In the genomic region with DNA sequence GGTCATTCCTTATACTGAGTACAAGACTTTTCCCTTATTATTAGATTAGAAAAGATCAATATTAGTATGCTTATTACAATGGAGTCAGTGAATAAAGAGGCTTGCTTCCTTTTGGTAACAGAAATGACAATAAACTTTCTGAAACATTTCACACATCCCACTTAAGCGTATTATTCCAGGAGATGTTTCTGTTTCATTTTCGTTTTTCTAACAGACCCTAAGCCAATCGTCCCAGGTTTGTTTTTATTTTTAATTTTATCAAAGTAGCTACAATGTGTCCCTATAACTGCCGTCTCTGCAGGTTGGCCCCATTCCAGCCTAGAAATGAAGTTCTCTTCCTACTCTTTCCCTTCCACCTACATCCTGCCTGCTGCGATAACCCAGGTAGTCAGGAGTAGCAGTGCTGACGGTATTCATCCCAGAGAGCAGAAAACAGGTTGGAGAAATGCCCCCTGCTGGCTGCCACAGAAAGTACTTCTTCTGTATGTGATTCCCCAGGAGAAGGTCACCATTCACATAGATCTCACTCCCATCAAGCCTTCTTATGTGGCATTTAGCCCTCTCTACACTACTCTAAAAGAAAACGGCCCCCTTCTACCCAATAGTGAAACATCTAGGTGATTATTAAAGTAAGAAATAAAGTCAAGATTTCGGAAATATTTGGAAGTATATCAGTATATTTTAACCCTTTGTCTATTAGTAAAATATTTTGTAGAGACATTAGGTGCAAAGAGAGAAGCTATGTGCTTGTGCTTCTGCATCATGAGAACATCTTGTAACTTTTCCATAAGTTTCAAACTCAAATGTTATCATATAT, we compare ENCODE assay signal across 1 cellular context.
TF ChIP-seq lines count a peak whose summit lies in the region.

No MANE protein-coding gene starts in this region.

TF ChIP-seq in GM23338, 12 proteins besides CTCF, POLR2A, EP300 and RAD21 (continued from another document):
- TF ChIP-seq, protein P1, sequence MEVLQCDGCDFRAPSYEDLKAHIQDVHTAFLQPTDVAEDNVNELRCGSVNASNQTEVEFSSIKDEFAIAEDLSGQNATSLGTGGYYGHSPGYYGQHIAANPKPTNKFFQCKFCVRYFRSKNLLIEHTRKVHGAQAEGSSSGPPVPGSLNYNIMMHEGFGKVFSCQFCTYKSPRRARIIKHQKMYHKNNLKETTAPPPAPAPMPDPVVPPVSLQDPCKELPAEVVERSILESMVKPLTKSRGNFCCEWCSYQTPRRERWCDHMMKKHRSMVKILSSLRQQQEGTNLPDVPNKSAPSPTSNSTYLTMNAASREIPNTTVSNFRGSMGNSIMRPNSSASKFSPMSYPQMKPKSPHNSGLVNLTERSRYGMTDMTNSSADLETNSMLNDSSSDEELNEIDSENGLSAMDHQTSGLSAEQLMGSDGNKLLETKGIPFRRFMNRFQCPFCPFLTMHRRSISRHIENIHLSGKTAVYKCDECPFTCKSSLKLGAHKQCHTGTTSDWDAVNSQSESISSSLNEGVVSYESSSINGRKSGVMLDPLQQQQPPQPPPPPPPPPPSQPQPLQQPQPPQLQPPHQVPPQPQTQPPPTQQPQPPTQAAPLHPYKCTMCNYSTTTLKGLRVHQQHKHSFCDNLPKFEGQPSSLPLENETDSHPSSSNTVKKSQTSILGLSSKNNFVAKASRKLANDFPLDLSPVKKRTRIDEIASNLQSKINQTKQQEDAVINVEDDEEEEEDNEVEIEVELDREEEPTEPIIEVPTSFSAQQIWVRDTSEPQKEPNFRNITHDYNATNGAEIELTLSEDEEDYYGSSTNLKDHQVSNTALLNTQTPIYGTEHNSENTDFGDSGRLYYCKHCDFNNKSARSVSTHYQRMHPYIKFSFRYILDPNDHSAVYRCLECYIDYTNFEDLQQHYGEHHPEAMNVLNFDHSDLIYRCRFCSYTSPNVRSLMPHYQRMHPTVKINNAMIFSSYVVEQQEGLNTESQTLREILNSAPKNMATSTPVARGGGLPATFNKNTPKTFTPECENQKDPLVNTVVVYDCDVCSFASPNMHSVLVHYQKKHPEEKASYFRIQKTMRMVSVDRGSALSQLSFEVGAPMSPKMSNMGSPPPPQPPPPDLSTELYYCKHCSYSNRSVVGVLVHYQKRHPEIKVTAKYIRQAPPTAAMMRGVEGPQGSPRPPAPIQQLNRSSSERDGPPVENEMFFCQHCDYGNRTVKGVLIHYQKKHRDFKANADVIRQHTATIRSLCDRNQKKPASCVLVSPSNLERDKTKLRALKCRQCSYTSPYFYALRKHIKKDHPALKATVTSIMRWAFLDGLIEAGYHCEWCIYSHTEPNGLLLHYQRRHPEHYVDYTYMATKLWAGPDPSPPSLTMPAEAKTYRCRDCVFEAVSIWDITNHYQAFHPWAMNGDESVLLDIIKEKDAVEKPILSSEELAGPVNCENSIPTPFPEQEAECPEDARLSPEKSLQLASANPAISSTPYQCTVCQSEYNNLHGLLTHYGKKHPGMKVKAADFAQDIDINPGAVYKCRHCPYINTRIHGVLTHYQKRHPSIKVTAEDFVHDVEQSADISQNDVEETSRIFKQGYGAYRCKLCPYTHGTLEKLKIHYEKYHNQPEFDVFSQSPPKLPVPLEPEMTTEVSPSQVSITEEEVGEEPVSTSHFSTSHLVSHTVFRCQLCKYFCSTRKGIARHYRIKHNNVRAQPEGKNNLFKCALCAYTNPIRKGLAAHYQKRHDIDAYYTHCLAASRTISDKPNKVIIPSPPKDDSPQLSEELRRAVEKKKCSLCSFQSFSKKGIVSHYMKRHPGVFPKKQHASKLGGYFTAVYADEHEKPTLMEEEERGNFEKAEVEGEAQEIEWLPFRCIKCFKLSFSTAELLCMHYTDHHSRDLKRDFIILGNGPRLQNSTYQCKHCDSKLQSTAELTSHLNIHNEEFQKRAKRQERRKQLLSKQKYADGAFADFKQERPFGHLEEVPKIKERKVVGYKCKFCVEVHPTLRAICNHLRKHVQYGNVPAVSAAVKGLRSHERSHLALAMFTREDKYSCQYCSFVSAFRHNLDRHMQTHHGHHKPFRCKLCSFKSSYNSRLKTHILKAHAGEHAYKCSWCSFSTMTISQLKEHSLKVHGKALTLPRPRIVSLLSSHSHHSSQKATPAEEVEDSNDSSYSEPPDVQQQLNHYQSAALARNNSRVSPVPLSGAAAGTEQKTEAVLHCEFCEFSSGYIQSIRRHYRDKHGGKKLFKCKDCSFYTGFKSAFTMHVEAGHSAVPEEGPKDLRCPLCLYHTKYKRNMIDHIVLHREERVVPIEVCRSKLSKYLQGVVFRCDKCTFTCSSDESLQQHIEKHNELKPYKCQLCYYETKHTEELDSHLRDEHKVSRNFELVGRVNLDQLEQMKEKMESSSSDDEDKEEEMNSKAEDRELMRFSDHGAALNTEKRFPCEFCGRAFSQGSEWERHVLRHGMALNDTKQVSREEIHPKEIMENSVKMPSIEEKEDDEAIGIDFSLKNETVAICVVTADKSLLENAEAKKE (CRISPR knock-in tag; IDR thresholded peaks at IDR 0.05): 0 out of 2 replicates have a peak, but pooled peaks have one; percentile 18
- TF ChIP-seq CREB1 (CRISPR knock-in tag; IDR thresholded peaks at IDR 0.05; ENCODE audit: low read depth): 0 out of 2 replicates have a peak, but pooled peaks have one; percentile 13
TF ChIP-seq in GM23338: peak in this region for 2.
